ENCODE assay signal across 1 cellular context in the genomic region with DNA sequence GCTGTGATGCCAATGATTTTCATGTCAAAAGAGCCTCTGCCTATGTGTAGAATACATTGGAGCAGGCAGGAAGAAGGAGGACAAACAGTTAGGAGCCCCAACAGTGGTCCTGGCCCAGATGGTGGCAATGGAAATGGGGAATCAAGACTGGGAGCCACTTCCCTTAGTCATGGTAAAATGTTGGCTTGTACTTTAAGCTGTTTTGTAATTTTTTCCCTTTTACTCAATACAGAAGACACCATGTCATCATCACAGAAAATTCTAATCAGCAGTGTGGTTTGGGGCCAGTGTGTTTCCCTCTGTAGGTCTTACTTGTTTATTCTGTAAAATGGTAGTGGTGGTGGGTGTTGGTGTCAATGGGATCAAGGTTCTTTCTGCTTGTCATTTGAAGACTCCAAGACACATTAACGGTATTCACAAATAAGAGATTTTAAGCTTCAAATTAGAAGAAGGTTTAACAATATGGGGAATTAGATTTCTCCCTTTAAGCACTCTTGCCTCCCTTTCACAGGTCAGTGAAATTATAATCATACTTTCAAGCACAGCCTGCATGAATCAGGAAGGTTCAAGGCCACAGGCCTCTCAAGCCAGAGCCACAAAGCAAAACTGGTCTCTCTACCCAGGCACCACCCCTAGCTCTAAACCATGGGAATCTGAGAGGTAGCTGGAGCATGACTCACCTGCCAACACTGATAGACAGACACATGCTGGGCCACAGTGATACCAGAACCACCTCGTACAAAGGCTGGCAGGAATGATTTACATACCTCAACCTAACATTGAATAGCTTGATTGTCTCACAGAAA.
TF ChIP-seq lines count a peak whose summit lies in the region.

No MANE protein-coding gene starts in this region.

TF ChIP-seq in K562, 482 proteins besides CTCF, POLR2A, EP300 and RAD21 (continued from another document and continues in another):
- TF ChIP-seq, protein P1, sequence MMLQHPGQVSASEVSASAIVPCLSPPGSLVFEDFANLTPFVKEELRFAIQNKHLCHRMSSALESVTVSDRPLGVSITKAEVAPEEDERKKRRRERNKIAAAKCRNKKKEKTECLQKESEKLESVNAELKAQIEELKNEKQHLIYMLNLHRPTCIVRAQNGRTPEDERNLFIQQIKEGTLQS (IDR thresholded peaks at IDR 0.05), result peak; percentile 91
- TF ChIP-seq, protein P1 (CRISPR knock-in tag; conservative IDR thresholded peaks at IDR 0.05), result peak; percentile 87; the same call in 1 of the 2 replicates
- TF ChIP-seq JUND (IDR thresholded peaks at IDR 0.05; ENCODE audit: borderline replicate concordance, low read depth, low read length) (peak; percentile 97), JUND (tag; IDR thresholded peaks at IDR 0.05; ENCODE audit: borderline replicate concordance, low read depth, low read length) (peak; percentile 90; the same call in 2 of the 3 replicates), TAF1 (IDR thresholded peaks at IDR 0.05; ENCODE audit: control insufficient read depth, extremely low read depth, insufficient read depth, low read length, severe bottlenecking) (no peak), SMARCE1 (IDR thresholded peaks at IDR 0.05) (peak; percentile 94), THAP7 (CRISPR knock-in tag; IDR thresholded peaks at IDR 0.05) (no peak), ATF7 (IDR thresholded peaks at IDR 0.05) (no peak), TRIM28 (IDR thresholded peaks at IDR 0.05) (no peak), MAZ (CRISPR knock-in tag; conservative IDR thresholded peaks at IDR 0.05 in 1 of 2, IDR thresholded peaks at IDR 0.05 in 1 of 2) (no peak), PHF8 (IDR thresholded peaks at IDR 0.05; ENCODE audit: borderline replicate concordance, low read length) (no peak), ZNF407 (IDR thresholded peaks at IDR 0.05; ENCODE audit: low read depth) (no peak), RNF2 (IDR thresholded peaks at IDR 0.05) (peak; percentile 41; the same call in 1 of the 2 replicates), HNRNPK (IDR thresholded peaks at IDR 0.05; ENCODE audit: low read depth, low read length, poor library complexity, severe bottlenecking) (no peak), PCBP2 (IDR thresholded peaks at IDR 0.05; ENCODE audit: low read depth, low read length, poor library complexity, severe bottlenecking) (no peak), ZNF3 (CRISPR knock-in tag; IDR thresholded peaks at IDR 0.05) (no peak), ZNF696 (CRISPR knock-in tag; conservative IDR thresholded peaks at IDR 0.05) (no peak), FOSL1 (tag; conservative IDR thresholded peaks at IDR 0.05) (peak; percentile 92), GTF2A2 (tag; IDR thresholded peaks at IDR 0.05) (no peak), STAT5A (IDR thresholded peaks at IDR 0.05; ENCODE audit: borderline replicate concordance, low read length) (peak; percentile 80; the same call in 1 of the 2 replicates), ZNF695 (CRISPR knock-in tag; IDR thresholded peaks at IDR 0.05) (no peak), L3MBTL2 (IDR thresholded peaks at IDR 0.05) (peak; percentile 45; the same call in 1 of the 2 replicates), PHB2 (IDR thresholded peaks at IDR 0.05; ENCODE audit: low read depth) (0 out of 2 replicates have a peak, but pooled peaks have one; percentile 55), MLLT1 (IDR thresholded peaks at IDR 0.05) (no peak), KDM2B (CRISPR knock-in tag; IDR thresholded peaks at IDR 0.05) (no peak), ILK (tag; IDR thresholded peaks at IDR 0.05; ENCODE audit: borderline replicate concordance, low read depth) (no peak), PTRF (tag; IDR thresholded peaks at IDR 0.05) (no peak), MTA3 (IDR thresholded peaks at IDR 0.05; ENCODE audit: borderline replicate concordance) (no peak), TSHZ1 (CRISPR knock-in tag; IDR thresholded peaks at IDR 0.05) (no peak), EWSR1 (IDR thresholded peaks at IDR 0.05; ENCODE audit: borderline replicate concordance, low read depth, partially characterized antibody) (no peak), ILF3 (IDR thresholded peaks at IDR 0.05; ENCODE audit: borderline replicate concordance) (no peak), MNT (conservative IDR thresholded peaks at IDR 0.05) (peak; percentile 31 to 66; a peak in 2 of 4 replicates), SIN3A (IDR thresholded peaks at IDR 0.05; ENCODE audit: borderline replicate concordance in 2 of 2, control insufficient read depth in 1 of 2, low read depth in 2 of 2, low read length in 2 of 2) (no peak), ZC3H4 (CRISPR knock-in tag; IDR thresholded peaks at IDR 0.05; ENCODE audit: borderline replicate concordance) (no peak), WHSC1 (IDR thresholded peaks at IDR 0.05; ENCODE audit: low read length) (no peak)
- TF ChIP-seq, protein P2, sequence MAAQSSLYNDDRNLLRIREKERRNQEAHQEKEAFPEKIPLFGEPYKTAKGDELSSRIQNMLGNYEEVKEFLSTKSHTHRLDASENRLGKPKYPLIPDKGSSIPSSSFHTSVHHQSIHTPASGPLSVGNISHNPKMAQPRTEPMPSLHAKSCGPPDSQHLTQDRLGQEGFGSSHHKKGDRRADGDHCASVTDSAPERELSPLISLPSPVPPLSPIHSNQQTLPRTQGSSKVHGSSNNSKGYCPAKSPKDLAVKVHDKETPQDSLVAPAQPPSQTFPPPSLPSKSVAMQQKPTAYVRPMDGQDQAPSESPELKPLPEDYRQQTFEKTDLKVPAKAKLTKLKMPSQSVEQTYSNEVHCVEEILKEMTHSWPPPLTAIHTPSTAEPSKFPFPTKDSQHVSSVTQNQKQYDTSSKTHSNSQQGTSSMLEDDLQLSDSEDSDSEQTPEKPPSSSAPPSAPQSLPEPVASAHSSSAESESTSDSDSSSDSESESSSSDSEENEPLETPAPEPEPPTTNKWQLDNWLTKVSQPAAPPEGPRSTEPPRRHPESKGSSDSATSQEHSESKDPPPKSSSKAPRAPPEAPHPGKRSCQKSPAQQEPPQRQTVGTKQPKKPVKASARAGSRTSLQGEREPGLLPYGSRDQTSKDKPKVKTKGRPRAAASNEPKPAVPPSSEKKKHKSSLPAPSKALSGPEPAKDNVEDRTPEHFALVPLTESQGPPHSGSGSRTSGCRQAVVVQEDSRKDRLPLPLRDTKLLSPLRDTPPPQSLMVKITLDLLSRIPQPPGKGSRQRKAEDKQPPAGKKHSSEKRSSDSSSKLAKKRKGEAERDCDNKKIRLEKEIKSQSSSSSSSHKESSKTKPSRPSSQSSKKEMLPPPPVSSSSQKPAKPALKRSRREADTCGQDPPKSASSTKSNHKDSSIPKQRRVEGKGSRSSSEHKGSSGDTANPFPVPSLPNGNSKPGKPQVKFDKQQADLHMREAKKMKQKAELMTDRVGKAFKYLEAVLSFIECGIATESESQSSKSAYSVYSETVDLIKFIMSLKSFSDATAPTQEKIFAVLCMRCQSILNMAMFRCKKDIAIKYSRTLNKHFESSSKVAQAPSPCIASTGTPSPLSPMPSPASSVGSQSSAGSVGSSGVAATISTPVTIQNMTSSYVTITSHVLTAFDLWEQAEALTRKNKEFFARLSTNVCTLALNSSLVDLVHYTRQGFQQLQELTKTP (IDR thresholded peaks at IDR 0.05; ENCODE audit: low read depth in 1 of 2, partially characterized antibody in 2 of 2), result peak in 1 of 2 experiments; percentile 14
